33 cellular contexts compared by ENCODE assay signal in genomic region chrX:148316446-148316845, GRCh38.
"Had no signal": no experiment of that assay in that cellular context is flagged by ENCODE, and none has a peak within 500 bp of the region (broad histone marks: within the 10 kb centered on the region; RNA-seq: fewer than 3 reads in every experiment).

No MANE protein-coding gene starts in this region.

- H3K27ac Mint-ChIP-seq: activated CD4-positive, alpha-beta T cell treated with anti-CD3 and anti-CD28 coated beads for 36 hours; activated naive CD4-positive, alpha-beta T cell treated with anti-CD3 and anti-CD28 coated beads for 36 hours; activated naive CD8-positive, alpha-beta T cell treated with anti-CD3 and anti-CD28 coated beads for 36 hours; brain; endodermal cell; naive thymus-derived CD4-positive, alpha-beta T cell; stimulated activated naive B cell treated with anti-CD40 and anti-IgM and Interleukin-4, amounts not matched to agents 10 μg/mL and 1 μg/mL and 100 μg/mL, for 72 hours had no signal

- H3K27ac ChIP-seq: adrenal gland, cardiac muscle cell, esophagus muscularis mucosa, foreskin keratinocyte, left ventricle myocardium inferior, parathyroid adenoma, psoas muscle, stomach, thyroid gland, upper lobe of left lung, vagina had no signal

- H3K4me3 Mint-ChIP-seq: activated CD4-positive, alpha-beta T cell treated with anti-CD3 and anti-CD28 coated beads for 36 hours; activated naive CD4-positive, alpha-beta T cell treated with anti-CD3 and anti-CD28 coated beads for 36 hours; activated naive CD8-positive, alpha-beta T cell treated with anti-CD3 and anti-CD28 coated beads for 36 hours; brain; endodermal cell; naive thymus-derived CD4-positive, alpha-beta T cell; neural crest cell; stimulated activated naive B cell treated with anti-CD40 and anti-IgM and Interleukin-4, amounts not matched to agents 10 μg/mL and 1 μg/mL and 100 μg/mL, for 72 hours had no signal

- H3K27me3 ChIP-seq: adrenal gland, cardiac muscle cell, esophagus muscularis mucosa, foreskin keratinocyte, stomach, thyroid gland, upper lobe of left lung, vagina had no signal

- H3K4me1 Mint-ChIP-seq: brain, endodermal cell had no signal

- H3K4me3 ChIP-seq: adrenal gland, cardiac muscle cell, esophagus muscularis mucosa, left ventricle myocardium inferior, lung, psoas muscle, stomach, thyroid gland, upper lobe of left lung, vagina had no signal

- ATAC-seq: activated CD4-positive, alpha-beta T cell treated with anti-CD3 and anti-CD28 coated beads for 36 hours; foreskin keratinocyte; naive thymus-derived CD4-positive, alpha-beta T cell; psoas muscle; stimulated activated naive B cell treated with anti-CD40 and anti-IgM and Interleukin-4, amounts not matched to agents 10 μg/mL and 1 μg/mL and 100 μg/mL, for 72 hours had no signal

- H3K9me3 ChIP-seq: adrenal gland, esophagus muscularis mucosa, left ventricle myocardium inferior, psoas muscle, stomach, thyroid gland, upper lobe of left lung, vagina had no signal

- H3K79me2 ChIP-seq: parathyroid adenoma had no signal

- DNase-seq: activated CD4-positive, alpha-beta T cell treated with anti-CD3 and anti-CD28 coated beads for 36 hours; activated CD4-positive, alpha-beta T cell treated with anti-CD3 and anti-CD28 coated beads, Interleukin-2, amount 50 U/mL, for 4 hours; activated CD4-positive, CD25-positive, alpha-beta regulatory T cell; activated effector memory CD4-positive, alpha-beta T cell treated with Interleukin-2 at 50 U/mL for 16 hours; activated naive CD4-positive, alpha-beta T cell treated with anti-CD3 and anti-CD28 coated beads for 36 hours; activated naive CD8-positive, alpha-beta T cell treated with anti-CD3 and anti-CD28 coated beads for 36 hours; activated T-cell treated with anti-CD3 and anti-CD28 coated beads for 4 hours; adrenal gland; aorta; cerebellar nuclear complex; cortex of kidney; endodermal cell; foreskin keratinocyte; kidney glomerular epithelial cell; left ventricle myocardium inferior; naive thymus-derived CD4-positive, alpha-beta T cell; occipital lobe; psoas muscle; stimulated activated CD4-positive, alpha-beta T cell treated with anti-CD3 and anti-CD28 coated beads, Interleukin-15, amount 100 ng/mL, for 24 hours; stimulated activated CD4-positive, alpha-beta T cell treated with anti-CD3 and anti-CD28 coated beads, Interleukin-2, amount 100 ng/mL, for 24 hours; stimulated activated naive B cell treated with anti-CD40 and anti-IgM and Interleukin-4, amounts not matched to agents 10 μg/mL and 1 μg/mL and 100 μg/mL, for 72 hours; stomach; T-helper 1 cell; T-helper 9 cell; thyroid gland; upper lobe of left lung had no signal

- H3K9ac ChIP-seq: parathyroid adenoma had no signal

- H3K4me1 ChIP-seq: adrenal gland, esophagus muscularis mucosa, foreskin keratinocyte, left ventricle myocardium inferior, parathyroid adenoma, psoas muscle, stomach, thyroid gland, upper lobe of left lung, vagina had no signal

- H2AFZ ChIP-seq: parathyroid adenoma had no signal

- H3K36me3 Mint-ChIP-seq: brain; stimulated activated naive B cell treated with anti-CD40 and anti-IgM and Interleukin-4, amounts not matched to agents 10 μg/mL and 1 μg/mL and 100 μg/mL, for 72 hours had no signal

- H3K36me3 ChIP-seq: adrenal gland, cardiac muscle cell, esophagus muscularis mucosa, left ventricle myocardium inferior, stomach, thyroid gland, upper lobe of left lung, vagina had no signal

- H3K27me3 Mint-ChIP-seq: activated CD4-positive, alpha-beta T cell treated with anti-CD3 and anti-CD28 coated beads for 36 hours; activated naive CD8-positive, alpha-beta T cell treated with anti-CD3 and anti-CD28 coated beads for 36 hours; brain; naive thymus-derived CD4-positive, alpha-beta T cell; stimulated activated naive B cell treated with anti-CD40 and anti-IgM and Interleukin-4, amounts not matched to agents 10 μg/mL and 1 μg/mL and 100 μg/mL, for 72 hours had no signal

- H3K9me3 Mint-ChIP-seq: activated naive CD4-positive, alpha-beta T cell treated with anti-CD3 and anti-CD28 coated beads for 36 hours; activated naive CD8-positive, alpha-beta T cell treated with anti-CD3 and anti-CD28 coated beads for 36 hours had no signal
